Comparison of ENCODE assay signal across 20 cellular contexts in genomic region chr4:77376788-77377460, GRCh38.
DNase-seq lines count a peak whose midpoint lies in the region; ATAC-seq and TF ChIP-seq lines count a peak whose summit lies in the region.
"Had no signal": no experiment of that assay in that cellular context is flagged by ENCODE, and none has a peak within 500 bp of the region (broad histone marks: within the 10 kb centered on the region; RNA-seq: fewer than 3 reads in every experiment).

No MANE protein-coding gene starts in this region.

- H3K9me3 Mint-ChIP-seq in HFFc6 (no peaks in the 10 kb centered on the region), WTC11 (no peaks in the 10 kb centered on the region)

- 59 to 69% methylated on average over 4 of the region's 8 CpGs for WGBS in esophagus squamous epithelium, 2 donors

- peak; percentile 78 for ATAC-seq in WTC11
- ATAC-seq: A549 had no signal

- CTCF ChIA-PET in WTC11 (lab: Charles Lee): interaction anchor here (1.1 to 2.7 kb wide), 7 partner anchors 9 to 56 kb away, joined by 3 to 14 read pairs (median 5); no protein-coding TSS in a partner anchor

- H3K4me3 ChIP-seq in esophagus squamous epithelium: no peak overlapping the region
- H3K4me3 ChIP-seq: A549, SK-N-MC had no signal

- POLR2A ChIA-PET in WTC11 (lab: Charles Lee): no interaction called here

- no peaks in the 10 kb centered on the region for H3K36me3 ChIP-seq in esophagus squamous epithelium

- H3K4me1 ChIP-seq in esophagus squamous epithelium: no peaks in the 10 kb centered on the region
- H3K4me1 ChIP-seq: A549 had no signal

- H3K27ac ChIP-seq in 22Rv1 (no peak overlapping the region), esophagus squamous epithelium (no peak overlapping the region)
- H3K27ac ChIP-seq: A549, SK-N-MC had no signal

- H3K9me3 ChIP-seq in esophagus squamous epithelium: no peaks in the 10 kb centered on the region
- H3K9me3 ChIP-seq: A549 had no signal

- TF ChIP-seq POLR2A in esophagus squamous epithelium (IDR thresholded peaks at IDR 0.05): no peak

- no peaks in the 10 kb centered on the region for H3K4me1 Mint-ChIP-seq in HFFc6 (ENCODE audit: low read depth)
- peaks cover 20% of the 10 kb centered on the region for H3K4me1 Mint-ChIP-seq in WTC11
- H3K4me1 Mint-ChIP-seq: CD14-positive monocyte had no signal

- H3K4me3 Mint-ChIP-seq in HFFc6 (no peak overlapping the region), WTC11 (no peak overlapping the region)
- H3K4me3 Mint-ChIP-seq: B cell, CD14-positive monocyte, IgD-negative memory B cell had no signal

- H3K27me3 Mint-ChIP-seq in HFFc6 (ENCODE audit: insufficient read depth): peaks cover 28% of the 10 kb centered on the region
- no peaks in the 10 kb centered on the region for H3K27me3 Mint-ChIP-seq in WTC11 (ENCODE audit: low read depth)
- H3K27me3 Mint-ChIP-seq: B cell had no signal

- intact Hi-C loops in esophagus squamous epithelium (cut with DNase I): no loop called here

- TF ChIP-seq CTCF in 22Rv1 (IDR thresholded peaks at IDR 0.05) (peak; percentile 10; the same call in 1 of the 2 replicates), HFFc6 (IDR thresholded peaks at IDR 0.05) (peak; percentile 41; the same call in 1 of the 2 replicates), WTC11 (IDR thresholded peaks at IDR 0.05) (no peak), esophagus squamous epithelium (IDR thresholded peaks at IDR 0.05) (no peak)

- no peaks in the 10 kb centered on the region for H3K27me3 ChIP-seq in esophagus squamous epithelium

- H3K36me3 Mint-ChIP-seq in HFFc6 (ENCODE audit: low read depth): no peaks in the 10 kb centered on the region
- no peaks in the 10 kb centered on the region for H3K36me3 Mint-ChIP-seq in WTC11
- H3K36me3 Mint-ChIP-seq: CD14-positive monocyte, IgD-negative memory B cell had no signal

- DNase-seq in HFFc6 (no peak), WTC11 (ENCODE audit: low spot score) (peak; percentile 35), iPS-NIHi11 (ENCODE audit: low spot score) (peak; percentile 17), nucleus accumbens (lab: John Stamatoyannopoulos, UW) (no peak), esophagus squamous epithelium (lab: John Stamatoyannopoulos, UW) (no peak), NCI-H446 treated with DMSO at 0.1 percent for 48 hours (lab: John Stamatoyannopoulos, UW) (no peak)
- DNase-seq in stimulated activated CD4-positive, alpha-beta T cell treated with anti-CD3 and anti-CD28 coated beads, Interleukin-12 subunit alpha, Interleukin-12 subunit beta, amount 100 ng/mL, for 4 hours: no peak
- DNase-seq: NCI-H1417 treated with DMSO at 0.1 percent for 48 hours; NCI-H187 treated with DMSO at 0.1 percent for 48 hours; NCI-H2227 treated with DMSO at 0.1 percent for 48 hours; NCI-H510A treated with DMSO at 0.1 percent for 48 hours; NCI-H748 treated with DMSO at 0.1 percent for 48 hours; NK-92 treated with Interleukin-12 subunit alpha and Interleukin-12 subunit beta, amount 100 ng/mL, for 24 hours; SHP77 had no signal

- H3K27ac Mint-ChIP-seq in HFFc6 (no peak overlapping the region), WTC11 (no peak overlapping the region)
- H3K27ac Mint-ChIP-seq: B cell, CD14-positive monocyte had no signal

TF ChIP-seq in WTC11, 78 proteins besides CTCF, POLR2A, EP300 and RAD21 (continues in another document):
- TF ChIP-seq, protein P1, sequence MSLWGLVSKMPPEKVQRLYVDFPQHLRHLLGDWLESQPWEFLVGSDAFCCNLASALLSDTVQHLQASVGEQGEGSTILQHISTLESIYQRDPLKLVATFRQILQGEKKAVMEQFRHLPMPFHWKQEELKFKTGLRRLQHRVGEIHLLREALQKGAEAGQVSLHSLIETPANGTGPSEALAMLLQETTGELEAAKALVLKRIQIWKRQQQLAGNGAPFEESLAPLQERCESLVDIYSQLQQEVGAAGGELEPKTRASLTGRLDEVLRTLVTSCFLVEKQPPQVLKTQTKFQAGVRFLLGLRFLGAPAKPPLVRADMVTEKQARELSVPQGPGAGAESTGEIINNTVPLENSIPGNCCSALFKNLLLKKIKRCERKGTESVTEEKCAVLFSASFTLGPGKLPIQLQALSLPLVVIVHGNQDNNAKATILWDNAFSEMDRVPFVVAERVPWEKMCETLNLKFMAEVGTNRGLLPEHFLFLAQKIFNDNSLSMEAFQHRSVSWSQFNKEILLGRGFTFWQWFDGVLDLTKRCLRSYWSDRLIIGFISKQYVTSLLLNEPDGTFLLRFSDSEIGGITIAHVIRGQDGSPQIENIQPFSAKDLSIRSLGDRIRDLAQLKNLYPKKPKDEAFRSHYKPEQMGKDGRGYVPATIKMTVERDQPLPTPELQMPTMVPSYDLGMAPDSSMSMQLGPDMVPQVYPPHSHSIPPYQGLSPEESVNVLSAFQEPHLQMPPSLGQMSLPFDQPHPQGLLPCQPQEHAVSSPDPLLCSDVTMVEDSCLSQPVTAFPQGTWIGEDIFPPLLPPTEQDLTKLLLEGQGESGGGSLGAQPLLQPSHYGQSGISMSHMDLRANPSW (CRISPR knock-in tag; conservative IDR thresholded peaks at IDR 0.05; ENCODE audit: low read depth): no peak
- TF ChIP-seq, protein P2, sequence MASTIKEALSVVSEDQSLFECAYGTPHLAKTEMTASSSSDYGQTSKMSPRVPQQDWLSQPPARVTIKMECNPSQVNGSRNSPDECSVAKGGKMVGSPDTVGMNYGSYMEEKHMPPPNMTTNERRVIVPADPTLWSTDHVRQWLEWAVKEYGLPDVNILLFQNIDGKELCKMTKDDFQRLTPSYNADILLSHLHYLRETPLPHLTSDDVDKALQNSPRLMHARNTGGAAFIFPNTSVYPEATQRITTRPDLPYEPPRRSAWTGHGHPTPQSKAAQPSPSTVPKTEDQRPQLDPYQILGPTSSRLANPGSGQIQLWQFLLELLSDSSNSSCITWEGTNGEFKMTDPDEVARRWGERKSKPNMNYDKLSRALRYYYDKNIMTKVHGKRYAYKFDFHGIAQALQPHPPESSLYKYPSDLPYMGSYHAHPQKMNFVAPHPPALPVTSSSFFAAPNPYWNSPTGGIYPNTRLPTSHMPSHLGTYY (CRISPR knock-in tag; IDR thresholded peaks at IDR 0.05): no peak
- TF ChIP-seq NFYB (CRISPR knock-in tag; conservative IDR thresholded peaks at IDR 0.05; ENCODE audit: low read depth) (no peak), JUN (CRISPR knock-in tag; IDR thresholded peaks at IDR 0.05) (no peak), ZMAT4 (CRISPR knock-in tag; IDR thresholded peaks at IDR 0.05) (no peak), NR1H2 (CRISPR knock-in tag; IDR thresholded peaks at IDR 0.05) (no peak), EMX1 (CRISPR knock-in tag; IDR thresholded peaks at IDR 0.05) (no peak), ZBTB21 (CRISPR knock-in tag; IDR thresholded peaks at IDR 0.05; ENCODE audit: borderline replicate concordance) (no peak), SP1 (CRISPR knock-in tag; conservative IDR thresholded peaks at IDR 0.05) (no peak), FOXK1 (CRISPR knock-in tag; IDR thresholded peaks at IDR 0.05) (no peak), ZNF138 (CRISPR knock-in tag; conservative IDR thresholded peaks at IDR 0.05) (no peak), PREB (CRISPR knock-in tag; IDR thresholded peaks at IDR 0.05; ENCODE audit: borderline replicate concordance) (no peak), MAX (CRISPR knock-in tag; IDR thresholded peaks at IDR 0.05) (no peak)
- TF ChIP-seq, protein P3, sequence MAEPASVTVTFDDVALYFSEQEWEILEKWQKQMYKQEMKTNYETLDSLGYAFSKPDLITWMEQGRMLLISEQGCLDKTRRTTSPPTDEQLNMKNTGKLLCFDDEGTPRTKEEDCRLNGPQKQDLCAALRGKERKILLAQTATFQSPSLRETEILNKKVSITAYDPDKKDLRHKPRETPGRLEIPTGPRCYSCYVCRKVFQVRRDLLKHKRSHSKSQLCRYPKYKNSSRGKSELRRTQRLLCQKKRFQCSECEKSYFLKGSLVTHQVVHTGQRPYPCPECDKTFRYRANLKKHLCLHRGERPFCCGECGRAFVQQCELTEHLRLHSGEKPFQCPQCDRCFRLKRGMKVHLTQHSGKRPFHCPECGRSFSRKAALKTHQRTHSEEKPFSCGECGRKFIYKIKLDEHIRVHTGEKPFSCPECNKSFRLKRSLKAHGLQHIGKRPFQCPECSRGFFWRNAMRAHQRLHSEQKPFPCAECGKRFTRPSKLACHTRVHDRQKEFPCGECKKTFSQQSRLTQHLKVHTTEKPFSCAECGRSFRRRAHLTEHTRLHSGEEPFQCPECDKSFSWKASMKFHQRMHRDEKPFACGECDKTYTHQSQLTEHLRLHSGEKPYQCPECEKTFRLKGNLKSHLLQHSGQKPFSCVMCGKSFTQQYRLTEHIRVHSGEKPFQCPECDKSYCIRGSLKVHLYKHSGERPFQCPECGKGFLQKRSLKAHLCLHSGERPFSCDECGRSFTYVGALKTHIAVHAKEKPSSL (CRISPR knock-in tag; conservative IDR thresholded peaks at IDR 0.05): no peak

Comparison
In these comparisons a context has a peak if more than half of its experiments do, and no peak if none do; other contexts are left out.
1. CTCF ChIP-seq: peak in 22Rv1 (single experiment) and HFFc6 (single experiment); none in WTC11 (single experiment) and esophagus squamous epithelium (0 of 6).
2. DNase-seq: peak in WTC11 (single experiment) and iPS-NIHi11 (single experiment); none in HFFc6 (single experiment), nucleus accumbens (0 of 56), esophagus squamous epithelium (single experiment), stimulated activated CD4-positive, alpha-beta T cell treated with anti-CD3 and anti-CD28 coated beads, Interleukin-12 subunit alpha, Interleukin-12 subunit beta, amount 100 ng/mL, for 4 hours (single experiment) and NCI-H446 treated with DMSO at 0.1 percent for 48 hours (single experiment).